ENCODE assay signal across 31 cellular contexts in the genomic region with DNA sequence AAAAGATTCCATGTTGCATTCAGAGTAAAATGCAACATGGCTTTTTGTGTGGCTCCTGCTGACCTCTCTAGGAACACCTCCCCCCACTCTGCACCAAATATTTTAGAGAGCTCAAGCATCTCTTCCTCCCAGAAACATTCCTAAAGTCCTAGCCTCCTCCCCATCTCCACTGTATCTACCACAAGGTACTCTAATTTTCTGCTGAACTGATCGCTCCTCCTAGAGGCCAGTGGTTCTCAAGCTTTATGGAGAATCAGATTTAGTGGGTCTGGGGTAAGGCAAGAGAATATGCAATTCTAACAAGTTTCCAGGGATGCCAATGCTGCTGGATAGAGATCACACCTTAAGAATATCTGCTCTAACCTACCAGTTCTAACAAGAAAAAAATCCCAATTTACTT.
"Had no signal": no experiment of that assay in that cellular context is flagged by ENCODE, and none has a peak within 500 bp of the region (broad histone marks: within the 10 kb centered on the region; RNA-seq: fewer than 3 reads in every experiment).

No MANE protein-coding gene starts in this region.

- H3K9me3 ChIP-seq: body of pancreas, gastrocnemius medialis, psoas muscle, right atrium auricular region, suprapubic skin, tibial artery, upper lobe of right lung had no signal

- H3K4me2 ChIP-seq: hepatocyte, neural progenitor cell had no signal

- H3K27ac ChIP-seq: body of pancreas, gastrocnemius medialis, hepatocyte, neural progenitor cell, parathyroid adenoma, psoas muscle, right atrium auricular region, suprapubic skin, tibial artery, upper lobe of right lung, VCaP had no signal

- H3K36me3 ChIP-seq: gastrocnemius medialis, neural progenitor cell, right atrium auricular region, suprapubic skin, tibial artery, upper lobe of right lung had no signal

- H3K79me2 ChIP-seq: hepatocyte, parathyroid adenoma had no signal

- H3K4me3 Mint-ChIP-seq: activated naive CD8-positive, alpha-beta T cell; mesothelial cell of epicardium; naive thymus-derived CD4-positive, alpha-beta T cell; neural progenitor cell had no signal

- H3K9me3 Mint-ChIP-seq: naive thymus-derived CD4-positive, alpha-beta T cell; neural progenitor cell had no signal

- H3K27ac Mint-ChIP-seq: activated naive CD8-positive, alpha-beta T cell; mesothelial cell of epicardium; naive thymus-derived CD4-positive, alpha-beta T cell; neural progenitor cell had no signal

- H3K4me1 ChIP-seq: body of pancreas, gastrocnemius medialis, neural progenitor cell, parathyroid adenoma, psoas muscle, right atrium auricular region, suprapubic skin, tibial artery, upper lobe of right lung had no signal

- H3K27me3 ChIP-seq: body of pancreas, gastrocnemius medialis, hepatocyte, neural progenitor cell, right atrium auricular region, suprapubic skin, tibial artery, upper lobe of right lung had no signal

- H3K4me1 Mint-ChIP-seq: neural progenitor cell had no signal

- H2AFZ ChIP-seq: hepatocyte, neural progenitor cell, parathyroid adenoma had no signal

- H3K9ac ChIP-seq: neural progenitor cell, parathyroid adenoma had no signal

- H3K4me3 ChIP-seq: body of pancreas, gastrocnemius medialis, hepatocyte, neural progenitor cell, psoas muscle, right atrium auricular region, suprapubic skin, tibial artery, upper lobe of right lung had no signal

- ATAC-seq: activated CD4-positive, CD25-positive, alpha-beta regulatory T cell treated with anti-CD3 and anti-CD28 coated beads, Interleukin-2, amount 50 U/mL, for 24 hours; body of pancreas; gastrocnemius medialis; left cardiac atrium; left ventricle myocardium superior; naive thymus-derived CD4-positive, alpha-beta T cell; psoas muscle; upper lobe of right lung had no signal

- DNase-seq: activated CD4-positive, alpha-beta T cell treated with anti-CD3 and anti-CD28 coated beads for 48 hours; activated CD4-positive, alpha-beta T cell treated with anti-CD3 and anti-CD28 coated beads, Interleukin-2, amount 50 U/mL, for 48 hours; activated CD8-positive, alpha-beta memory T cell treated with anti-CD3 and anti-CD28 coated beads for 24 hours; activated effector memory CD4-positive, alpha-beta T cell treated with Interleukin-2 at 50 U/mL for 16 hours; activated naive CD4-positive, alpha-beta T cell treated with Interleukin-2 at 50 U/mL for 16 hours; aorta; body of pancreas; dermis blood vessel endothelial cell; effector CD8-positive, alpha-beta T cell; gastrocnemius medialis; left cardiac atrium; left ventricle myocardium superior; naive thymus-derived CD4-positive, alpha-beta T cell; occipital lobe; psoas muscle; stimulated activated naive CD4-positive, alpha-beta T cell; T-helper 9 cell; tibial artery; upper lobe of right lung had no signal

- H3K36me3 Mint-ChIP-seq: mesothelial cell of epicardium; naive thymus-derived CD4-positive, alpha-beta T cell; neural progenitor cell had no signal

- FAIRE-seq: colon, keratinocyte, TTC549 had no signal
